33 cellular contexts compared by ENCODE assay signal in the genomic region with DNA sequence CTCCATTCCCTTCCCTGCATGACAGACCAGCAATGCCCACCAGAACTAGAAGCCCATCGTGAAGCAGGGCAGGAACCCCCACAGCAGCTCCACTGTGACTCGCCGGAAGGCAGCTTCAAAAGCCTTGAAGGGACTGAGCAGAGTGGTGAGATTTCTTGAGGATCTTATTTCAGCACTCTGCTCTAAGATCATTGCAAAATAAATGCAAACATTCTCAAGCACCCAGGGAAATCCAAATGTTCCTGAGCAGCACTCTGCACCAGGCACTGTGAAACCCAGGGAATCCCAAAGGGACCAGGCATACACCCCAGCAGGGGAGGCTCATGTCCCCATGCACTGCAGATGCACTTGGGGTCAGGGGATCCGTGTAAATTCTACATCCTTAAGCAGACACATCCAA.
"Had no signal": no experiment of that assay in that cellular context is flagged by ENCODE, and none has a peak within 500 bp of the region (broad histone marks: within the 10 kb centered on the region; RNA-seq: fewer than 3 reads in every experiment).

No MANE protein-coding gene starts in this region.

- DNase-seq: activated B cell treated with CpG ODN at 0.5 μM for 24 hours; activated CD4-positive, alpha-beta memory T cell treated with anti-CD3 and anti-CD28 coated beads for 36 hours; activated CD4-positive, alpha-beta T cell treated with anti-CD3 and anti-CD28 coated beads for 4 hours; activated CD4-positive, alpha-beta T cell treated with anti-CD3 and anti-CD28 coated beads, Interleukin-2, amount 10 ng/mL, durations not matched to agents 24 days and 14 days; activated CD4-positive, alpha-beta T cell treated with anti-CD3 and anti-CD28 coated beads, Interleukin-2, amount 50 U/mL, for 1 hour; activated CD4-positive, alpha-beta T cell treated with anti-CD3 and anti-CD28 coated beads, Interleukin-2, amount 50 U/mL, for 4 hours; activated CD4-positive, CD25-positive, alpha-beta regulatory T cell treated with anti-CD3 and anti-CD28 coated beads, Interleukin-2, amount 50 U/mL, for 72 hours; activated CD8-positive, alpha-beta memory T cell treated with anti-CD3 and anti-CD28 coated beads, Interleukin-2, amount 50 U/mL, for 4 hours; activated CD8-positive, alpha-beta T cell treated with anti-CD3 and anti-CD28 coated beads for 36 hours; activated effector memory CD4-positive, alpha-beta T cell treated with anti-CD3 and anti-CD28 coated beads, Interleukin-2, amount 50 U/mL, for 16 hours; activated gamma-delta T cell treated with Interleukin-2 at 50 U/mL for 16 hours; activated naive CD4-positive, alpha-beta T cell; activated naive CD4-positive, alpha-beta T cell treated with anti-CD3 and anti-CD28 coated beads for 36 hours; activated naive CD4-positive, alpha-beta T cell treated with anti-CD3 and anti-CD28 coated beads, Interleukin-2, amount 50 U/mL, for 16 hours; activated naive CD8-positive, alpha-beta T cell treated with anti-CD3 and anti-CD28 coated beads for 36 hours; activated T-cell treated with anti-CD3 and anti-CD28 coated beads for 4 hours; activated T-cell treated with anti-CD3 and anti-CD28 coated beads, Interleukin-2, amount 50 U/mL, for 1 hour; activated T-cell treated with anti-CD3 and anti-CD28 coated beads, Interleukin-2, amount 50 U/mL, for 4 hours; activated T-cell treated with anti-CD3 and anti-CD28 coated beads, Interleukin-2, amount 50 U/mL, for 72 hours; adrenal gland; amniotic stem cell; aorta; body of pancreas; brain microvascular endothelial cell; caudate nucleus; cerebellar nuclear complex; T-helper 1 cell; T-helper 2 cell; T-helper 9 cell had no signal

- ATAC-seq: activated CD8-positive, alpha-beta T cell treated with anti-CD3 and anti-CD28 coated beads for 36 hours; activated naive CD4-positive, alpha-beta T cell treated with anti-CD3 and anti-CD28 coated beads, Interleukin-2, amount 50 U/mL, for 72 hours; activated T-cell treated with anti-CD3 and anti-CD28 coated beads, Interleukin-2, amount 50 U/mL, for 4 hours; activated T-cell treated with anti-CD3 and anti-CD28 coated beads, Interleukin-2, amount 50 U/mL, for 72 hours; activated T-helper 17 cell treated with anti-CD3 and anti-CD28 coated beads, Interleukin-2, amount 50 U/mL, for 72 hours; body of pancreas had no signal

- H3K27ac ChIP-seq: adrenal gland, body of pancreas, brain microvascular endothelial cell, cardiac muscle cell, VCaP had no signal

- H3K4me3 ChIP-seq: adrenal gland, body of pancreas, cardiac muscle cell had no signal

- H3K27me3 ChIP-seq: adrenal gland, body of pancreas, brain microvascular endothelial cell, cardiac muscle cell had no signal

- H3K36me3 ChIP-seq: adrenal gland, brain microvascular endothelial cell, cardiac muscle cell had no signal

- H3K4me1 ChIP-seq: adrenal gland, body of pancreas had no signal
